ENCODE assay signal across 7 cellular contexts in the genomic region with DNA sequence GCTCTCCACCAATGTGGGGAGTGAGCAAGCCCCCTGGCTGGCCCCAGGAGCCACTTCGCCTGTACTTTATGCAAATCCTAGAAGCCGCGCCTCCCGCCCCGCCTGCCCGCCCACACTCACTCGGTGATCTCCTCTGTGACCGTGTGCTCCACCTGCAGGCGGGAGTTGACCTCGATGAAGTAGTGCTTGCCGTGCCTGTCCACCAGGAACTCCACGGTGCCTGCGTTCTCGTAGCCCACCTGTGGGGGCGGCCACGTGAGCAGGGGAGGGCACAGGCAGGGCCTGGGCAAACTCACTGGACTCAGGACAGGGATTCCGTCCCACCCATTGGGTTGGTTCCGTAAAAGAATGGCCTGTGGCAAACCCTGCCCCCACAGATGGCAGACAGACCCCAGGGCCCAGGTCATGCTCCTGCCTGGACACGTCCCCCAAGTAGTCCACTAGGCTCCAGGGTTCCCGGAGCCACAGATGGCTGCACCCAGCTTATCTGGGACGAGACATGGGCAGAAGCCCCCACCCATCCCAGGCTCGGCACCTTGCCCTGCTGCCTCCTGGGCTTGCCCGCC. TPM values are rescaled to one million over a fixed set of nuclear protein-coding genes. Genes with fewer than 3 reads are reported as not detected.
A peak's percentile ranks its signal among the peaks of the same experiment; 100 is the strongest.
DNase-seq lines count a peak whose midpoint lies in the region; ATAC-seq and TF ChIP-seq lines count a peak whose summit lies in the region.

No MANE protein-coding gene starts in this region.

- H3K4me3 ChIP-seq in SU-DHL-6 (ENCODE audit: insufficient read depth, low read length, poor library complexity, severe bottlenecking): no peak overlapping the region
- H3K4me3 ChIP-seq in naive thymus-derived CD4-positive, alpha-beta T cell (ENCODE audit: low read length): no peak overlapping the region
- H3K4me3 ChIP-seq in suprapubic skin: no peak overlapping the region

- H3K36me3 ChIP-seq in SU-DHL-6 (ENCODE audit: low read length): no peaks in the 10 kb centered on the region
- H3K36me3 ChIP-seq in naive thymus-derived CD4-positive, alpha-beta T cell (ENCODE audit: control insufficient read depth in 2 of 3, insufficient read depth in 3 of 3, low read length in 3 of 3): peaks cover 0 to 15% (median 0%) of the 10 kb centered on the region in 3 experiments
- H3K36me3 ChIP-seq in suprapubic skin: peaks cover 14% of the 10 kb centered on the region

- H3K79me2 ChIP-seq in SU-DHL-6 (ENCODE audit: insufficient read depth, low read length): no peaks in the 10 kb centered on the region

- peak; percentile 62 for TF ChIP-seq CTCF in SU-DHL-6 (IDR thresholded peaks at IDR 0.05; ENCODE audit: insufficient read depth, low read length, poor library complexity, severe bottlenecking)
- peak in 1 of 2 donors; percentile 24 for TF ChIP-seq CTCF in suprapubic skin (IDR thresholded peaks at IDR 0.05)

- no peaks in the 10 kb centered on the region for H3K27me3 ChIP-seq in SU-DHL-6 (ENCODE audit: low read length)
- H3K27me3 ChIP-seq in naive thymus-derived CD4-positive, alpha-beta T cell (ENCODE audit: control insufficient read depth in 2 of 2, insufficient read depth in 2 of 2, low read length in 2 of 2): no peaks in the 10 kb centered on the region
- H3K27me3 ChIP-seq in suprapubic skin: no peaks in the 10 kb centered on the region

- H3K27ac Mint-ChIP-seq in activated naive CD8-positive, alpha-beta T cell treated with anti-CD3 and anti-CD28 coated beads, Interleukin-2, amount 50 U/mL, for 24 hours: no peak overlapping the region
- H3K27ac Mint-ChIP-seq in naive thymus-derived CD4-positive, alpha-beta T cell: no peak overlapping the region

- CTCF ChIA-PET in naive thymus-derived CD4-positive, alpha-beta T cell (lab: Charles Lee): interaction anchor here (0.6 kb wide), 1 partner anchor 108 kb away, joined by 3 read pairs; no protein-coding TSS in a partner anchor

- no peak for TF ChIP-seq POLR2A in suprapubic skin (IDR thresholded peaks at IDR 0.05)

- peak overlapping the region; percentile 43 for H3K4me2 ChIP-seq in SU-DHL-6 (ENCODE audit: low read depth, low read length, poor library complexity, severe bottlenecking)

- intact Hi-C loops in naive thymus-derived CD4-positive, alpha-beta T cell (cut with micrococcal nuclease): loop anchor here (1.0 kb wide), 3 partner anchors 13 to 175 kb away; no protein-coding TSS in a partner anchor

- WGBS in suprapubic skin: 76% methylated on average over 9 of the region's 23 CpGs

- POLR2A ChIA-PET in naive thymus-derived CD4-positive, alpha-beta T cell (lab: Charles Lee): no interaction called here

- H3K9me3 ChIP-seq in SU-DHL-6 (ENCODE audit: insufficient read depth, low read length) (no peaks in the 10 kb centered on the region), suprapubic skin (no peaks in the 10 kb centered on the region)
- H3K9me3 ChIP-seq in naive thymus-derived CD4-positive, alpha-beta T cell (ENCODE audit: control insufficient read depth in 2 of 3, low read length in 3 of 3): no peaks in the 10 kb centered on the region

- H3K27me3 Mint-ChIP-seq in activated naive CD8-positive, alpha-beta T cell treated with anti-CD3 and anti-CD28 coated beads, Interleukin-2, amount 50 U/mL, for 24 hours: no peaks in the 10 kb centered on the region
- H3K27me3 Mint-ChIP-seq in naive thymus-derived CD4-positive, alpha-beta T cell: no peaks in the 10 kb centered on the region

- H3K9me3 Mint-ChIP-seq in activated naive CD8-positive, alpha-beta T cell treated with anti-CD3 and anti-CD28 coated beads, Interleukin-2, amount 50 U/mL, for 24 hours: no peaks in the 10 kb centered on the region
- no peaks in the 10 kb centered on the region for H3K9me3 Mint-ChIP-seq in naive thymus-derived CD4-positive, alpha-beta T cell

- H4K20me1 ChIP-seq in SU-DHL-6 (ENCODE audit: low read depth, low read length): no peaks in the 10 kb centered on the region

- H3F3A ChIP-seq in SU-DHL-6 (ENCODE audit: insufficient read depth): peaks cover 6% of the 10 kb centered on the region

- peaks cover 0 to 7% of the 10 kb centered on the region in 2 donors for H3K4me1 ChIP-seq in naive thymus-derived CD4-positive, alpha-beta T cell (ENCODE audit: control insufficient read depth in 2 of 2, insufficient read depth in 2 of 2, low read length in 2 of 2)
- H3K4me1 ChIP-seq in suprapubic skin: peaks cover 9% of the 10 kb centered on the region

- TF ChIP-seq EP300 in suprapubic skin (IDR thresholded peaks at IDR 0.05): no peak

- no peaks in the 10 kb centered on the region for H3K36me3 Mint-ChIP-seq in activated naive CD8-positive, alpha-beta T cell treated with anti-CD3 and anti-CD28 coated beads, Interleukin-2, amount 50 U/mL, for 24 hours (ENCODE audit: low read depth)
- peaks cover 0 to 9% (median 0%) of the 10 kb centered on the region in 5 donors for H3K36me3 Mint-ChIP-seq in naive thymus-derived CD4-positive, alpha-beta T cell

- H3K9ac ChIP-seq in SU-DHL-6 (ENCODE audit: low read length): no peak overlapping the region

- peak; percentile 88 for DNase-seq in activated naive CD8-positive, alpha-beta T cell treated with anti-CD3 and anti-CD28 coated beads, Interleukin-2, amount 50 U/mL, for 24 hours
- peak; percentile 42 to 76 (median 63) for DNase-seq in naive thymus-derived CD4-positive, alpha-beta T cell
- DNase-seq in suprapubic skin (ENCODE audit: low spot score in 2 of 2) (no peak), NCI-H2171 treated with DMSO at 0.1 percent for 48 hours (lab: John Stamatoyannopoulos, UW) (no peak)

- peak; percentile 71 for ATAC-seq in GM19023 (IDR thresholded peaks at IDR 0.05; ENCODE audit: unreplicated experiment)
- ATAC-seq in HG03103 (IDR thresholded peaks at IDR 0.05; ENCODE audit: low read depth, unreplicated experiment): peak; percentile 60
- peak; percentile 84 for ATAC-seq in activated naive CD8-positive, alpha-beta T cell treated with anti-CD3 and anti-CD28 coated beads, Interleukin-2, amount 50 U/mL, for 24 hours
- ATAC-seq in naive thymus-derived CD4-positive, alpha-beta T cell: peak; percentile 97

- no peaks in the 10 kb centered on the region for H3K9me2 ChIP-seq in SU-DHL-6 (replicated peaks; ENCODE audit: insufficient read depth, low read length)

- H3K4me1 Mint-ChIP-seq in activated naive CD8-positive, alpha-beta T cell treated with anti-CD3 and anti-CD28 coated beads, Interleukin-2, amount 50 U/mL, for 24 hours: peaks cover 6% of the 10 kb centered on the region
- peaks cover 0 to 13% (median 5%) of the 10 kb centered on the region in 7 donors for H3K4me1 Mint-ChIP-seq in naive thymus-derived CD4-positive, alpha-beta T cell

- H3K27ac ChIP-seq in SU-DHL-6 (ENCODE audit: low read depth, low read length) (no peak overlapping the region), suprapubic skin (no peak overlapping the region)
- H3K27ac ChIP-seq in naive thymus-derived CD4-positive, alpha-beta T cell (ENCODE audit: low read depth, low read length): no peak overlapping the region

- no peak overlapping the region for H3K4me3 Mint-ChIP-seq in activated naive CD8-positive, alpha-beta T cell treated with anti-CD3 and anti-CD28 coated beads, Interleukin-2, amount 50 U/mL, for 24 hours
- peak overlapping the region in 2 of 10 donors; percentile 25 to 28 for H3K4me3 Mint-ChIP-seq in naive thymus-derived CD4-positive, alpha-beta T cell

- peak overlapping the region; percentile 68 for H2AFZ ChIP-seq in SU-DHL-6 (ENCODE audit: low read depth, low read length, severe bottlenecking)

RNA-seq across cellular contexts. Expression of a gene that starts 11.9 kb away (rescaled TPM):
- 10 to 100 TPM in 1 of 5 experiments, 1 to 10 TPM in 3, under 1 TPM in 1; 0.84 to 21.2 (median 1.6) TPM for total RNA-seq in naive thymus-derived CD4-positive, alpha-beta T cell
- polyA plus RNA-seq in naive thymus-derived CD4-positive, alpha-beta T cell: not detected
- total RNA-seq in suprapubic skin: 1 to 10 TPM; 6.0 to 8.5 (median 8.3) TPM

RNA-seq across cellular contexts. Expression of a gene that starts 25.6 kb away (rescaled TPM):
- 10 to 100 TPM; 24.6 to 47.1 (median 33.6) TPM for total RNA-seq in naive thymus-derived CD4-positive, alpha-beta T cell
- polyA plus RNA-seq in naive thymus-derived CD4-positive, alpha-beta T cell: 10 to 100 TPM; 17.2 to 28.0 TPM
- total RNA-seq in suprapubic skin: 10 to 100 TPM; 32.2 to 54.4 (median 42.8) TPM

Comparison
In these comparisons a context has a peak if more than half of its experiments do, and no peak if none do; other contexts are left out.
1. DNase-seq: peak in activated naive CD8-positive, alpha-beta T cell treated with anti-CD3 and anti-CD28 coated beads, Interleukin-2, amount 50 U/mL, for 24 hours (single experiment) and naive thymus-derived CD4-positive, alpha-beta T cell (9 of 9); none in suprapubic skin (0 of 2) and NCI-H2171 treated with DMSO at 0.1 percent for 48 hours (single experiment).
2. Peak in every context shown above with its lines, with median percentiles within 50 percentile points of each other: ATAC-seq.